Comparison of ENCODE assay signal across 8 cellular contexts in the genomic region with DNA sequence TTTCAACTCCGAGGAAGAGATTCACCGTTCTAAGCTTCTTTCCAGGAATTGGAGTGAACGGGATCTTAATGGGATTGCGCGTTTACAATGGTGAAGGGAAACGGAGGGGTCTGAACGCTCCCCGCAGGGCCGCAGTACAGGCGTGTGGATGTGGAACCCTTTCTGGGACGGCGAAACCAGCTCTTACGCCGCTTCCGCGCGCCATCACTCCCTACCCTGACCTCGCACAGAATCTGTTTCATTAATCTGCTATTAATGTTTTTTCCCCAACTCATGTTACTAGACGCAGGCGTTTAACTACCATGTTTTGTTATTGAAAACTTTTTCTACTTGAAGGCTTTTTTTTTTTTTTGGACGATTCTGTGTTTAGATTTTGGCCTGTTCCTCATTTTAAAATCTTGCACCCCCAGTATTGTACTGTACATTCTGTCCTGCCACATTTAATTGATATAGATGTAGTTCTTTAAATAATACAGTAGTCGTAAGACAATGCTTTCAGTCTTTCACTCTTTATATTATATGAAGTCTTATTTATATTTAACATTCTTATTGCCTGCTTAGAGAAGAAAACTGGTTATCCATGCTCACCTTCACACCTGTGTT. TPM values are rescaled to one million over a fixed set of nuclear protein-coding genes. Genes with fewer than 3 reads are reported as not detected.
DNase-seq lines count a peak whose midpoint lies in the region; ATAC-seq, FAIRE-seq and TF ChIP-seq lines count a peak whose summit lies in the region.

No MANE protein-coding gene starts in this region.

- H3K36me3 ChIP-seq in heart right ventricle (no peaks in the 10 kb centered on the region), psoas muscle (ENCODE audit: insufficient read depth in 1 of 2, low read depth in 1 of 2) (no peaks in the 10 kb centered on the region)

- TF ChIP-seq CTCF in GM12864 (IDR thresholded peaks at IDR 0.05; ENCODE audit: low read depth, low read length, missing control alignments) (no peak), LNCaP clone FGC (IDR thresholded peaks at IDR 0.05; ENCODE audit: control insufficient read depth, extremely low read depth, insufficient read depth) (no peak), heart right ventricle (IDR thresholded peaks at IDR 0.05) (no peak), psoas muscle (IDR thresholded peaks at IDR 0.05) (no peak)
- TF ChIP-seq CTCF in activated CD8-positive, alpha-beta T cell treated with anti-CD3 and anti-CD28 coated beads for 36 hours (IDR thresholded peaks at IDR 0.05) = peak; percentile 18

- peak overlapping the region; percentile 99 for H3K27ac Mint-ChIP-seq in activated CD8-positive, alpha-beta T cell treated with anti-CD3 and anti-CD28 coated beads for 36 hours

- H3K27ac ChIP-seq in heart right ventricle = peak overlapping the region; percentile 93 to 98 (median 94)
- H3K27ac ChIP-seq in psoas muscle = peak overlapping the region; percentile 96

- peaks cover 14% of the 10 kb centered on the region for H3K4me1 Mint-ChIP-seq in activated CD8-positive, alpha-beta T cell treated with anti-CD3 and anti-CD28 coated beads for 36 hours (ENCODE audit: low read depth)

- peaks cover 4% of the 10 kb centered on the region for H3K36me3 Mint-ChIP-seq in activated CD8-positive, alpha-beta T cell treated with anti-CD3 and anti-CD28 coated beads for 36 hours (ENCODE audit: low read depth)

- WGBS in heart right ventricle, 2 donors = 1 to 2% methylated on average over 22 of the region's 22 CpGs
- 1 to 3% (median 1%) methylated on average over 22 of the region's 22 CpGs for WGBS in psoas muscle, 3 donors

- ATAC-seq in GM21717 (IDR thresholded peaks at IDR 0.05; ENCODE audit: unreplicated experiment) = peak; percentile 26
- no peak for ATAC-seq in activated CD8-positive, alpha-beta T cell treated with anti-CD3 and anti-CD28 coated beads for 36 hours
- ATAC-seq in heart right ventricle = peak; percentile 43 to 67 (median 63)
- peak; percentile 23 to 45 (median 27) for ATAC-seq in psoas muscle

- CTCF ChIA-PET in activated CD8-positive, alpha-beta T cell treated with anti-CD3 and anti-CD28 coated beads for 36 hours (lab: Charles Lee) = interaction anchor here (1.1 to 1.4 kb wide), 6 partner anchors 9 to 636 kb away, joined by 3 to 5 read pairs (median 4); no protein-coding TSS in a partner anchor

- no peak for FAIRE-seq in HTR-8/SVneo (lab: Jason Lieb, UNC)

- H3K9me3 Mint-ChIP-seq in activated CD8-positive, alpha-beta T cell treated with anti-CD3 and anti-CD28 coated beads for 36 hours = no peaks in the 10 kb centered on the region

- H3K27me3 ChIP-seq in heart right ventricle (no peaks in the 10 kb centered on the region), psoas muscle (ENCODE audit: insufficient read depth in 3 of 3, low read length in 2 of 3) (no peaks in the 10 kb centered on the region)

- H3K4me1 ChIP-seq in heart right ventricle (peaks cover 0 to 24% (median 12%) of the 10 kb centered on the region in 9 donors), psoas muscle (peaks cover 9% of the 10 kb centered on the region)

- no peak for DNase-seq in GM12864 (ENCODE audit: low read depth)
- DNase-seq in LNCaP clone FGC (ENCODE audit: low read depth) = no peak
- DNase-seq in activated CD8-positive, alpha-beta T cell treated with anti-CD3 and anti-CD28 coated beads for 36 hours = peak; percentile 41
- DNase-seq in heart right ventricle = peak; percentile 39 to 45
- DNase-seq in psoas muscle = peak; percentile 32 to 65
- DNase-seq in HTR-8/SVneo (ENCODE audit: insufficient read length, low spot score) = no peak
- no peak for DNase-seq in germinal center (ENCODE audit: low spot score)

- peak overlapping the region; percentile 69 for H3K4me3 ChIP-seq in GM12864 (ENCODE audit: low read depth, low read length)
- peak overlapping the region; percentile 78 for H3K4me3 ChIP-seq in LNCaP clone FGC (ENCODE audit: low read depth, low read length)
- H3K4me3 ChIP-seq in heart right ventricle = peak overlapping the region; percentile 66 to 95 (median 82)
- peak overlapping the region; percentile 84 for H3K4me3 ChIP-seq in psoas muscle

- peak overlapping the region; percentile 96 for H3K4me3 Mint-ChIP-seq in activated CD8-positive, alpha-beta T cell treated with anti-CD3 and anti-CD28 coated beads for 36 hours

- no peaks in the 10 kb centered on the region for H3K27me3 Mint-ChIP-seq in activated CD8-positive, alpha-beta T cell treated with anti-CD3 and anti-CD28 coated beads for 36 hours

- POLR2A ChIA-PET in activated CD8-positive, alpha-beta T cell treated with anti-CD3 and anti-CD28 coated beads for 36 hours (lab: Charles Lee) = interaction anchor here (0.7 to 2.2 kb wide), 19 partner anchors 9 to 723 kb away, joined by 3 to 20 read pairs (median 4); no protein-coding TSS in a partner anchor

- intact Hi-C loops in activated CD8-positive, alpha-beta T cell treated with anti-CD3 and anti-CD28 coated beads for 36 hours (cut with micrococcal nuclease) = loop anchor here (10.0 kb wide), 1 partner anchor 214 kb away; no protein-coding TSS in a partner anchor
- intact Hi-C loops in heart right ventricle (cut with DNase I) (no loop called here), psoas muscle (cut with DNase I) (loop anchor here in 1 of 2 donors (5.0 kb wide), 1 partner anchor 334 kb away; no protein-coding TSS in a partner anchor)

- no peaks in the 10 kb centered on the region for H3K9me3 ChIP-seq in heart right ventricle
- H3K9me3 ChIP-seq in psoas muscle = no peaks in the 10 kb centered on the region

RNA-seq across cellular contexts. Expression of a gene that starts 0.7 kb away (rescaled TPM):
- 10 to 100 TPM; 20.0 to 20.2 TPM for total RNA-seq in activated CD8-positive, alpha-beta T cell treated with anti-CD3 and anti-CD28 coated beads for 36 hours
- total RNA-seq in heart right ventricle = 1 to 10 TPM; 2.1 to 6.2 (median 3.5) TPM
- 1 to 10 TPM; 2.8 to 6.1 TPM for polyA plus RNA-seq in heart right ventricle
- 1 to 10 TPM; 1.9 to 3.3 (median 2.5) TPM for total RNA-seq in psoas muscle
- polyA plus RNA-seq in psoas muscle = 1 to 10 TPM; 1.7 to 4.3 (median 3.1) TPM

RNA-seq across cellular contexts. Expression of a gene that starts 50.3 kb away (rescaled TPM):
- 1 to 10 TPM; 8.0 to 9.3 TPM for total RNA-seq in activated CD8-positive, alpha-beta T cell treated with anti-CD3 and anti-CD28 coated beads for 36 hours
- 1 to 10 TPM in 9 of 10 donors, under 1 TPM in 1; 0.20 to 3.0 (median 1.6) TPM for total RNA-seq in heart right ventricle
- 1 to 10 TPM in 1 of 2 donors, under 1 TPM in 1; 0.23 to 1.6 TPM for polyA plus RNA-seq in heart right ventricle
- under 1 TPM; 0.20 to 0.69 (median 0.40) TPM for total RNA-seq in psoas muscle
- under 1 TPM; 0.07 to 0.21 (median 0.11) TPM for polyA plus RNA-seq in psoas muscle

Comparison
In these comparisons a context has a peak if more than half of its experiments do, and no peak if none do; other contexts are left out.
1. DNase-seq: peak in activated CD8-positive, alpha-beta T cell treated with anti-CD3 and anti-CD28 coated beads for 36 hours (single experiment), heart right ventricle (2 of 2) and psoas muscle (2 of 2); none in GM12864 (single experiment), LNCaP clone FGC (single experiment), HTR-8/SVneo (single experiment) and germinal center (single experiment).
2. Peak in every context shown above with its lines, with median percentiles within 50 percentile points of each other: H3K4me3 ChIP-seq.